10 cellular contexts compared by ENCODE assay signal in the genomic region with DNA sequence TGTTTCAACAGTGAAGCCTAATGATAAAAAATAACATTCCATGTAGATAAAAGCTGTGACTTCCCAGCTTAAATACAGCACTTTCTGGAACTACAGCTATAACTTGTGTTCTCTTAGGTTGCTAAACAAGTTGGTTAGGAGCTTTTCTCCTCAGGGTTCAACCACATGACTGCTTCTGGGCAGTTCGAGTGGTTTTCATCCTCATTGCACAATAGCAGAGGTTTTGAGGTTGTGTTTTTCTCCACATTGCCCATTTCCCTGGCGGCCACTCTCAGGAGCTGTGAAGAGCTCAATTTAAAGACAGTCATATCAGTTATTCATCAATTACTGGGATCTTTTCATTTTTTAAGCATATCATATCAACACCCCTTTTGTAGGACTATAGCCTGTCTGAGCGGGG.
DNase-seq lines count a peak whose midpoint lies in the region; TF ChIP-seq lines count a peak whose summit lies in the region.
"Had no signal": no experiment of that assay in that cellular context is flagged by ENCODE, and none has a peak within 500 bp of the region (broad histone marks: within the 10 kb centered on the region; RNA-seq: fewer than 3 reads in every experiment).

No MANE protein-coding gene starts in this region.

- WGBS in lower leg skin, 2 donors = 57 to 72% methylated on average over 3 of the region's 3 CpGs

- peak overlapping the region; percentile 71 for H3K27ac Mint-ChIP-seq in dendritic cell treated with granulocyte-macrophage colony-stimulating factor and Interleukin-4, amounts not matched to agents 40 ng/mL and 50 ng/mL, for 4 days

- peaks cover 9% of the 10 kb centered on the region for H3K4me1 ChIP-seq in colonic mucosa

- H3K27me3 ChIP-seq in colonic mucosa = no peaks in the 10 kb centered on the region

- H3K36me3 Mint-ChIP-seq in dendritic cell treated with granulocyte-macrophage colony-stimulating factor and Interleukin-4, amounts not matched to agents 40 ng/mL and 50 ng/mL, for 4 days (ENCODE audit: low read depth) = no peaks in the 10 kb centered on the region

- peaks cover 51% of the 10 kb centered on the region for H3K4me1 Mint-ChIP-seq in dendritic cell treated with granulocyte-macrophage colony-stimulating factor and Interleukin-4, amounts not matched to agents 40 ng/mL and 50 ng/mL, for 4 days (ENCODE audit: low read depth)

- no peaks in the 10 kb centered on the region for H3K9me3 ChIP-seq in colonic mucosa

- TF ChIP-seq POLR2A in NB4 (IDR thresholded peaks at IDR 0.05; ENCODE audit: extremely low read depth, insufficient read length) (no peak), lower leg skin (IDR thresholded peaks at IDR 0.05) (no peak)

- DNase-seq in NB4 (ENCODE audit: low read depth) (peak; percentile 96), lower leg skin (ENCODE audit: low spot score in 2 of 2) (peak; percentile 52 to 87), substantia nigra (lab: John Stamatoyannopoulos, UW) (peak in 10 of 49 donors; percentile 3 to 25 (median 7)), GM10266 (ENCODE audit: extremely low spot score) (no peak), colonic mucosa (no peak), NCI-H82 (lab: John Stamatoyannopoulos, UW) (no peak)
- no peak for DNase-seq in stimulated activated naive CD4-positive, alpha-beta T cell (lab: John Stamatoyannopoulos, UW)
- DNase-seq: DMS153 had no signal

- peak overlapping the region; percentile 46 for H3K27ac ChIP-seq in substantia nigra (ENCODE audit: low read depth, low read length, poor library complexity, severe bottlenecking)
- no peak overlapping the region for H3K27ac ChIP-seq in colonic mucosa

- H3K36me3 ChIP-seq in colonic mucosa = no peaks in the 10 kb centered on the region

- intact Hi-C loops in dendritic cell treated with granulocyte-macrophage colony-stimulating factor and Interleukin-4, amounts not matched to agents 40 ng/mL and 50 ng/mL, for 4 days (cut with micrococcal nuclease) = loop anchor here (2.0 kb wide), 1 partner anchor 49 kb away; no protein-coding TSS in a partner anchor
- intact Hi-C loops in lower leg skin (cut with DNase I; ENCODE audit: low total_unique reads) (no loop called here), colonic mucosa (cut with DNase I) (no loop called here)

- no peak for TF ChIP-seq CTCF in NB4 (IDR thresholded peaks at IDR 0.05; ENCODE audit: low read depth, low read length)
- TF ChIP-seq CTCF in lower leg skin (IDR thresholded peaks at IDR 0.05) = no peak
- TF ChIP-seq CTCF in GM10266 (IDR thresholded peaks at IDR 0.05; ENCODE audit: control insufficient read depth, insufficient read depth, low read depth, missing control alignments) = no peak
- no peak for TF ChIP-seq CTCF in colonic mucosa (IDR thresholded peaks at IDR 0.05)

- H3K27me3 Mint-ChIP-seq in dendritic cell treated with granulocyte-macrophage colony-stimulating factor and Interleukin-4, amounts not matched to agents 40 ng/mL and 50 ng/mL, for 4 days = no peaks in the 10 kb centered on the region

- no peak overlapping the region for H3K9ac ChIP-seq in colonic mucosa (ENCODE audit: low read depth in 2 of 2, low read length in 2 of 2)

- H3K4me3 ChIP-seq in NB4 (ENCODE audit: low read depth, low read length) = no peak overlapping the region
- no peak overlapping the region for H3K4me3 ChIP-seq in lower leg skin (ENCODE audit: low read depth, poor library complexity, severe bottlenecking)
- H3K4me3 ChIP-seq in colonic mucosa = no peak overlapping the region
- H3K4me3 ChIP-seq: skin epidermis had no signal

- H3K9me3 Mint-ChIP-seq in dendritic cell treated with granulocyte-macrophage colony-stimulating factor and Interleukin-4, amounts not matched to agents 40 ng/mL and 50 ng/mL, for 4 days = no peaks in the 10 kb centered on the region

- H3K4me3 Mint-ChIP-seq in dendritic cell treated with granulocyte-macrophage colony-stimulating factor and Interleukin-4, amounts not matched to agents 40 ng/mL and 50 ng/mL, for 4 days = no peak overlapping the region

Comparison
In these comparisons a context has a peak if more than half of its experiments do, and no peak if none do; other contexts are left out.
1. DNase-seq: peak in NB4 (single experiment) and lower leg skin (2 of 2); none in stimulated activated naive CD4-positive, alpha-beta T cell (0 of 6), GM10266 (single experiment), colonic mucosa (single experiment) and NCI-H82 (single experiment).